ENCODE assay signal across 1 cellular context in the genomic region with DNA sequence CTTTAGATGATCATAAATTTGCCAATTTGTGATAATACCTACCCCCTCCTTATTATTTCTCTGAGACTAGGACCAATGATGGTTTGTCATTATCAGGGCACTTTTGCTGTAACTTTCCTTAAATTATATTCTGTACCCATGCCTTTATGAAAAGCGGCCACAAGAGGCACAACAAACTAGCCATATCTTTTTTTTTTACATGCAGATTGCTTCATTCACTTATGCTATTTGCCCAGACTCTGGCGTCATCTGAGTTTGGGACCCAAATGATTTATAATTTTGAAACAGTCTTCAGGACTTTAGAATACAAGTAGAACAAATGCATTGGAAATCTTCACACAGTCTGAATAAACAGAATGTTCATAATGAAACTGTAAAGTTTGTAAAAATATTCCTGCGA.
TF ChIP-seq lines count a peak whose summit lies in the region.

No MANE protein-coding gene starts in this region.

TF ChIP-seq in IMR-90, 13 proteins besides CTCF, POLR2A, EP300 and RAD21 (continued from another document):
- TF ChIP-seq CEBPB (IDR thresholded peaks at IDR 0.05; ENCODE audit: low read depth, low read length), result peak; percentile 27; the same call in 1 of the 2 replicates
